9 cellular contexts compared by ENCODE assay signal in genomic region chr4:123244233-123244632, GRCh38.
DNase-seq lines count a peak whose midpoint lies in the region; ATAC-seq and TF ChIP-seq lines count a peak whose summit lies in the region.
"Had no signal": no experiment of that assay in that cellular context is flagged by ENCODE, and none has a peak within 500 bp of the region (broad histone marks: within the 10 kb centered on the region; RNA-seq: fewer than 3 reads in every experiment).

No MANE protein-coding gene starts in this region.

- H2AFZ ChIP-seq in SK-N-SH (ENCODE audit: low read depth): no peak overlapping the region

- POLR2A ChIA-PET in SK-N-SH (lab: Yijun Ruan, JAX): no interaction called here

- peaks cover 4% of the 10 kb centered on the region; the same call in 1 of the 2 replicates for H3K9me3 ChIP-seq in SK-N-SH
- peaks cover 0 to 16% (median 7%) of the 10 kb centered on the region in 11 donors for H3K9me3 ChIP-seq in heart right ventricle
- H3K9me3 ChIP-seq in vagina: no peaks in the 10 kb centered on the region

- no peaks in the 10 kb centered on the region for H3K36me3 ChIP-seq in SK-N-SH (replicated peaks in 1 of 2; ENCODE audit: control insufficient read depth in 1 of 2, insufficient read depth in 2 of 2, low read length in 1 of 2)
- H3K36me3 ChIP-seq in heart right ventricle: no peaks in the 10 kb centered on the region
- H3K36me3 ChIP-seq in vagina: no peaks in the 10 kb centered on the region

- TF ChIP-seq RAD21 in SK-N-SH (IDR thresholded peaks at IDR 0.05; ENCODE audit: low read length): 0 out of 2 replicates have a peak, but pooled peaks have one; percentile 29

- H3K27ac ChIP-seq in SK-N-SH (ENCODE audit: low read depth in 2 of 2, low read length in 1 of 2): no peak overlapping the region
- peak overlapping the region in 3 of 10 donors; percentile 65 to 71 (median 68) for H3K27ac ChIP-seq in heart right ventricle
- H3K27ac ChIP-seq in vagina: peak overlapping the region; percentile 12

- no peak for TF ChIP-seq POLR2A in vagina (IDR thresholded peaks at IDR 0.05)

- intact Hi-C loops in heart right ventricle (cut with DNase I) (loop anchor here in 2 of 10 donors (1.0 to 10.0 kb wide), 4 partner anchors 112 to 868 kb away; partner anchors contain the start of gene SPRY1 (in 1 of the 2)), vagina (cut with DNase I) (no loop called here)

- no peaks in the 10 kb centered on the region for H3K79me2 ChIP-seq in SK-N-SH (ENCODE audit: insufficient read depth)

- H3K4me3 ChIP-seq in SK-N-SH (ENCODE audit: low read depth in 2 of 2, low read length in 1 of 2) (no peak overlapping the region), heart right ventricle (peak overlapping the region in 1 of 10 donors; percentile 15), vagina (no peak overlapping the region)

- H3K4me2 ChIP-seq in SK-N-SH: no peak overlapping the region

- H3K9me2 ChIP-seq in SK-N-SH: no peaks in the 10 kb centered on the region

- peaks cover 3% of the 10 kb centered on the region for H3F3A ChIP-seq in SK-N-SH (replicated peaks; ENCODE audit: insufficient read depth)

- no peak for TF ChIP-seq EP300 in SK-N-SH (IDR thresholded peaks at IDR 0.05; ENCODE audit: borderline replicate concordance in 1 of 2, low read depth in 1 of 2, low read length in 1 of 2)

- H3K27me3 ChIP-seq in SK-N-SH (ENCODE audit: insufficient read depth) (no peaks in the 10 kb centered on the region), heart right ventricle (no peaks in the 10 kb centered on the region), vagina (no peaks in the 10 kb centered on the region)

- CTCF ChIA-PET in SK-N-SH (lab: Yijun Ruan, JAX): no interaction called here

- no peak overlapping the region for H3K9ac ChIP-seq in SK-N-SH

- H3K4me1 ChIP-seq in SK-N-SH (ENCODE audit: control insufficient read depth in 1 of 2, insufficient read depth in 2 of 2, low read depth in 1 of 2, low read length in 1 of 2): peaks cover 14 to 24% of the 10 kb centered on the region in 2 experiments; a peak in 3 of 4 replicates
- peaks cover 2 to 49% (median 36%) of the 10 kb centered on the region in 9 donors for H3K4me1 ChIP-seq in heart right ventricle
- peaks cover 49% of the 10 kb centered on the region for H3K4me1 ChIP-seq in vagina

- DNase-seq in NOMO-1 treated with DMSO at 0.1 percent for 48 hours (lab: John Stamatoyannopoulos, UW; ENCODE audit: unreplicated experiment) (peak; percentile 3), NOMO-1 (lab: John Stamatoyannopoulos, UW; ENCODE audit: unreplicated experiment in 2 of 2) (no peak), SK-N-SH (no peak), heart right ventricle (peak; percentile 51 to 65), vagina (ENCODE audit: extremely low spot score in 2 of 2) (peak in 1 of 2 donors; percentile 89), SK-N-DZ (ENCODE audit: low spot score) (no peak), cerebellar nuclear complex (lab: John Stamatoyannopoulos, UW) (no peak), iPS-NIHi7 (ENCODE audit: extremely low spot score) (no peak)
- DNase-seq: activated naive CD8-positive, alpha-beta T cell treated with anti-CD3 and anti-CD28 coated beads for 36 hours had no signal

- TF ChIP-seq CTCF in SK-N-SH (IDR thresholded peaks at IDR 0.05): 0 out of 2 replicates have a peak, but pooled peaks have one; percentile 16
- peak in 7 of 9 donors; percentile 22 to 72 (median 45) for TF ChIP-seq CTCF in heart right ventricle (IDR thresholded peaks at IDR 0.05)
- TF ChIP-seq CTCF in vagina (IDR thresholded peaks at IDR 0.05): no peak

- peak; percentile 75 to 98 (median 96) for ATAC-seq in heart right ventricle

- H4K20me1 ChIP-seq in SK-N-SH (ENCODE audit: insufficient read depth): no peaks in the 10 kb centered on the region

- WGBS in SK-N-SH (ENCODE audit: low lambda C conversion rate): 75% methylated on average over 5 of the region's 5 CpGs
- WGBS in heart right ventricle, 2 donors: 18 to 23% methylated on average over 5 of the region's 5 CpGs

TF ChIP-seq in SK-N-SH, 30 proteins besides CTCF, POLR2A, EP300 and RAD21:
- no peak for TF ChIP-seq FOSL2 (IDR thresholded peaks at IDR 0.05; ENCODE audit: borderline replicate concordance, low read depth)

Comparison
In these comparisons a context has a peak if more than half of its experiments do, and no peak if none do; other contexts are left out.
1. DNase-seq: peak in NOMO-1 treated with DMSO at 0.1 percent for 48 hours (single experiment) and heart right ventricle (2 of 2); none in NOMO-1 (0 of 2), SK-N-SH (single experiment), SK-N-DZ (single experiment), cerebellar nuclear complex (0 of 2) and iPS-NIHi7 (single experiment).
2. CTCF ChIP-seq: peak in SK-N-SH (single experiment) and heart right ventricle (7 of 9); none in vagina (0 of 3).